16 cellular contexts compared by ENCODE assay signal in genomic region chr15:42710662-42711061, GRCh38.
"Had no signal": no experiment of that assay in that cellular context is flagged by ENCODE, and none has a peak within 500 bp of the region (broad histone marks: within the 10 kb centered on the region; RNA-seq: fewer than 3 reads in every experiment).

No MANE protein-coding gene starts in this region.

- H3K27ac ChIP-seq: gastrocnemius medialis, parathyroid adenoma, prostate gland, stomach, thoracic aorta had no signal

- ATAC-seq: gastrocnemius medialis; naive thymus-derived CD4-positive, alpha-beta T cell; sciatic nerve had no signal

- H2AFZ ChIP-seq: parathyroid adenoma had no signal

- H3K4me1 ChIP-seq: gastrocnemius medialis, parathyroid adenoma, prostate gland had no signal

- H3K9me3 ChIP-seq: gastrocnemius medialis, prostate gland, stomach, thoracic aorta had no signal

- DNase-seq: cerebellar nuclear complex; gastrocnemius medialis; immature natural killer cell; left cardiac atrium; mesendoderm; naive thymus-derived CD4-positive, alpha-beta T cell; nephron progenitor cell; small intestine; stimulated activated CD4-positive, alpha-beta T cell treated with anti-CD3 and anti-CD28 coated beads, Interleukin-12 subunit alpha, Interleukin-12 subunit beta, amount 100 ng/mL, for 4 hours; stimulated activated naive CD4-positive, alpha-beta T cell; substantia nigra had no signal

- H3K27me3 ChIP-seq: gastrocnemius medialis, stomach had no signal

- H3K79me2 ChIP-seq: parathyroid adenoma had no signal

- H3K4me3 ChIP-seq: gastrocnemius medialis, prostate gland, stomach, thoracic aorta had no signal

- H3K9ac ChIP-seq: parathyroid adenoma had no signal

- H3K36me3 ChIP-seq: gastrocnemius medialis, prostate gland, thoracic aorta had no signal
